Comparison of ENCODE assay signal across 26 cellular contexts in genomic region chrX:23386260-23386659, GRCh38. TPM values are rescaled to one million over a fixed set of nuclear protein-coding genes. Genes with fewer than 3 reads are reported as not detected.
DNase-seq lines count a peak whose midpoint lies in the region; ATAC-seq, FAIRE-seq and TF ChIP-seq lines count a peak whose summit lies in the region.
"Had no signal": no experiment of that assay in that cellular context is flagged by ENCODE, and none has a peak within 500 bp of the region (broad histone marks: within the 10 kb centered on the region; RNA-seq: fewer than 3 reads in every experiment).

No MANE protein-coding gene starts in this region.

- H3K27me3 ChIP-seq in astrocyte (ENCODE audit: insufficient read depth, low read length): no peaks in the 10 kb centered on the region
- no peaks in the 10 kb centered on the region for H3K27me3 ChIP-seq in pancreas
- H3K27me3 ChIP-seq: BE2C, BLaER1 had no signal

- H3K9me3 Mint-ChIP-seq in astrocyte (ENCODE audit: unreplicated experiment) (no peaks in the 10 kb centered on the region), immature natural killer cell (no peaks in the 10 kb centered on the region)
- H3K9me3 Mint-ChIP-seq: CD14-positive monocyte; CD8-positive, alpha-beta memory T cell had no signal

- no peaks in the 10 kb centered on the region for H3K27me3 Mint-ChIP-seq in astrocyte (ENCODE audit: low read depth, unreplicated experiment)
- H3K27me3 Mint-ChIP-seq in immature natural killer cell (ENCODE audit: low read depth in 3 of 3): peaks cover 0 to 6% (median 2%) of the 10 kb centered on the region in 3 donors
- H3K27me3 Mint-ChIP-seq: CD4-positive, CD25-positive, alpha-beta regulatory T cell had no signal

- H3K36me3 Mint-ChIP-seq in astrocyte (ENCODE audit: low read depth, unreplicated experiment) (no peaks in the 10 kb centered on the region), immature natural killer cell (no peaks in the 10 kb centered on the region)
- H3K36me3 Mint-ChIP-seq: CD14-positive monocyte; CD4-positive, alpha-beta memory T cell; CD4-positive, CD25-positive, alpha-beta regulatory T cell; CD8-positive, alpha-beta memory T cell had no signal

- DNase-seq in DMS53 (lab: John Stamatoyannopoulos, UW) (peak; percentile 3), DMS53 treated with DMSO at 0.1 percent for 48 hours (lab: John Stamatoyannopoulos, UW; ENCODE audit: unreplicated experiment) (no peak), astrocyte (ENCODE audit: low read depth) (no peak), pancreas (no peak), immature natural killer cell (no peak), SKM-1 (lab: John Stamatoyannopoulos, UW; ENCODE audit: unreplicated experiment) (no peak)
- no peak for DNase-seq in stimulated activated CD4-positive, alpha-beta T cell treated with anti-CD3 and anti-CD28 coated beads, Interleukin-4, amount 100 ng/mL, for 24 hours
- DNase-seq: ACHN; BE2C; C1 segment of cervical spinal cord; CD4-positive, alpha-beta memory T cell; CD4-positive, CD25-positive, alpha-beta regulatory T cell; CD8-positive, alpha-beta memory T cell; COR-L47; DMS79 treated with DMSO at 0.1 percent for 48 hours; GF-D8 had no signal

- H3K4me1 ChIP-seq in astrocyte (ENCODE audit: insufficient read depth, low read length) (no peaks in the 10 kb centered on the region), pancreas (no peaks in the 10 kb centered on the region)
- H3K4me1 ChIP-seq: BE2C, BLaER1 had no signal

- H3K27ac ChIP-seq in astrocyte (ENCODE audit: low read depth, low read length): no peak overlapping the region
- H3K27ac ChIP-seq in pancreas: no peak overlapping the region
- H3K27ac ChIP-seq: 22Rv1, BLaER1 had no signal

- H3K4me2 ChIP-seq in astrocyte (ENCODE audit: low read length): no peak overlapping the region
- H3K4me2 ChIP-seq: BLaER1 had no signal

- no peak overlapping the region for H3K27ac Mint-ChIP-seq in astrocyte (ENCODE audit: unreplicated experiment)
- no peak overlapping the region for H3K27ac Mint-ChIP-seq in immature natural killer cell
- H3K27ac Mint-ChIP-seq: CD14-positive monocyte; CD4-positive, alpha-beta memory T cell; CD4-positive, CD25-positive, alpha-beta regulatory T cell; CD8-positive, alpha-beta memory T cell had no signal

- no peak overlapping the region for H3K4me3 Mint-ChIP-seq in astrocyte (ENCODE audit: unreplicated experiment)
- no peak overlapping the region for H3K4me3 Mint-ChIP-seq in immature natural killer cell
- H3K4me3 Mint-ChIP-seq: CD14-positive monocyte; CD4-positive, alpha-beta memory T cell; CD4-positive, CD25-positive, alpha-beta regulatory T cell; CD8-positive, alpha-beta memory T cell had no signal

- H4K20me1 ChIP-seq in astrocyte (ENCODE audit: insufficient read depth, low read length): no peaks in the 10 kb centered on the region
- H4K20me1 ChIP-seq: BLaER1 had no signal

- ATAC-seq in pancreas: no peak

- TF ChIP-seq CTCF in astrocyte (IDR thresholded peaks at IDR 0.05; ENCODE audit: insufficient read depth, low read depth, low read length) (no peak), pancreas (IDR thresholded peaks at IDR 0.05) (no peak)

- H3K9me3 ChIP-seq in astrocyte (ENCODE audit: insufficient read depth, low read depth, low read length): no peaks in the 10 kb centered on the region
- H3K9me3 ChIP-seq in pancreas: no peaks in the 10 kb centered on the region
- H3K9me3 ChIP-seq: BE2C, BLaER1 had no signal

- H3K79me2 ChIP-seq in astrocyte (ENCODE audit: insufficient read depth, low read length): no peaks in the 10 kb centered on the region

- peak; percentile 90 for FAIRE-seq in astrocyte (lab: Jason Lieb, UNC)
- peak; percentile 5 for FAIRE-seq in islet of Langerhans (lab: Jason Lieb, UNC)
- FAIRE-seq in pancreas (lab: Jason Lieb, UNC): peak; percentile 95
- FAIRE-seq: G401.6, GM12892, GM18507, GM19239 had no signal

- H2AFZ ChIP-seq in astrocyte (ENCODE audit: low read depth, low read length): no peak overlapping the region

- H3K36me3 ChIP-seq in astrocyte (ENCODE audit: insufficient read depth, low read length): no peaks in the 10 kb centered on the region
- no peaks in the 10 kb centered on the region for H3K36me3 ChIP-seq in pancreas
- H3K36me3 ChIP-seq: BE2C, BLaER1 had no signal

- H3K4me3 ChIP-seq in astrocyte (ENCODE audit: insufficient read depth, low read depth, low read length) (no peak overlapping the region), pancreas (no peak overlapping the region)
- H3K4me3 ChIP-seq: BLaER1 had no signal

- no peak overlapping the region for H3K9ac ChIP-seq in astrocyte (ENCODE audit: low read length)
- H3K9ac ChIP-seq: BLaER1 had no signal

- intact Hi-C loops in pancreas (cut with DNase I): no loop called here

- H3K4me1 Mint-ChIP-seq in astrocyte (ENCODE audit: low read depth, unreplicated experiment) (peaks cover 5% of the 10 kb centered on the region), immature natural killer cell (peaks cover 2 to 6% of the 10 kb centered on the region in 2 donors)

RNA-seq across cellular contexts. Expression of gene PTCHD1, which starts 51.6 kb away (rescaled TPM):
- total RNA-seq in astrocyte (0.05 and 0.14 TPM in 2 replicates), pancreas (under 1 TPM in 5 of 6 donors, not detected in 1; under 0.01 to 0.16 (median 0.03) TPM)
- polyA plus RNA-seq in pancreas (under 1 TPM; 0.04 to 0.05 TPM), immature natural killer cell (not detected)
- total RNA-seq: A172; CD4-positive, alpha-beta memory T cell; CD4-positive, CD25-positive, alpha-beta regulatory T cell; CD8-positive, alpha-beta memory T cell had no signal
- polyA plus RNA-seq: AG04450; CD14-positive monocyte; CD4-positive, alpha-beta memory T cell; CD4-positive, CD25-positive, alpha-beta regulatory T cell; CD8-positive, alpha-beta memory T cell had no signal
